ENCODE assay signal across 18 cellular contexts in the genomic region with DNA sequence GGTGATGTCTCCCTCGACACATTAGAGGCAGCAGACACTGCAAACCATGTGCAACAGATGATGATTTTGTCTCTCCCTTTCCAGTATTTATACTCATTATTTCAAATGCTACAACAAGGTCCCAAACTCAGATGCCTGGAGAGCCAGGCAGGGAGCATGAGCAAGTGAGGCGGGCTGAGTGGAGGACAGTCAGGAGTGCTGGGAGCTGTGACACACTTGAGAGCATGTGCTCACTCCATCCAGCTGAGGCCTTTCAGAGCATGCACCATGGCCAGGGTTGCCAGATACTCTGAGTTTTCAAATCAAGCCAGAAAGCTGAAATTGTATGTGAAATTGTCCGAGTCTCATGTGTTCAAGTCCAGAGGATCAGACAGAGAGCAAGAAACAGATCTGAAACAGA. TPM values are rescaled to one million over a fixed set of nuclear protein-coding genes. Genes with fewer than 3 reads are reported as not detected.
DNase-seq lines count a peak whose midpoint lies in the region; ATAC-seq and TF ChIP-seq lines count a peak whose summit lies in the region.
"Had no signal": no experiment of that assay in that cellular context is flagged by ENCODE, and none has a peak within 500 bp of the region (broad histone marks: within the 10 kb centered on the region; RNA-seq: fewer than 3 reads in every experiment).

No MANE protein-coding gene starts in this region.

- H3K56ac ChIP-seq in IMR-90 (ENCODE audit: extremely low read depth, insufficient read depth, low read length) = no peak overlapping the region

- TF ChIP-seq CTCF in IMR-90 (conservative IDR thresholded peaks at IDR 0.05; ENCODE audit: low read depth, low read length) = no peak
- TF ChIP-seq CTCF in ascending aorta (IDR thresholded peaks at IDR 0.05) = no peak
- TF ChIP-seq CTCF in testis (IDR thresholded peaks at IDR 0.05) = no peak

- TF ChIP-seq RAD21 in IMR-90 (IDR thresholded peaks at IDR 0.05; ENCODE audit: low read length) = no peak

- TF ChIP-seq POLR2A in IMR-90 (IDR thresholded peaks at IDR 0.05; ENCODE audit: low read depth, low read length) (no peak), testis (IDR thresholded peaks at IDR 0.05) (no peak)

- H3K4ac ChIP-seq in IMR-90 (ENCODE audit: low read depth, low read length) = peak overlapping the region; percentile 4; the same call in 1 of the 2 replicates

- no peak overlapping the region for H3K23ac ChIP-seq in IMR-90 (ENCODE audit: low read depth, low read length)

- H3K9me3 ChIP-seq in IMR-90 (ENCODE audit: control insufficient read depth, insufficient read depth, low read length) (no peaks in the 10 kb centered on the region), ascending aorta (no peaks in the 10 kb centered on the region), right cardiac atrium (ENCODE audit: control insufficient read depth, low read length) (no peaks in the 10 kb centered on the region), testis (no peaks in the 10 kb centered on the region)
- H3K9me3 ChIP-seq: BE2C had no signal

- DNase-seq in IMR-90 (no peak), ascending aorta (ENCODE audit: low spot score in 2 of 2) (no peak), right cardiac atrium (peak in 1 of 3 donors; percentile 56), testis (peak; percentile 33), HK-2 (ENCODE audit: unreplicated experiment) (no peak)
- DNase-seq in activated CD4-positive, CD25-positive, alpha-beta regulatory T cell (lab: John Stamatoyannopoulos, UW) = no peak
- DNase-seq: BE2C; CD4-positive, CD25-positive, alpha-beta regulatory T cell; COR-L47; NCI-H1417; NCI-H187; NCI-H2107; NCI-H510A treated with DMSO at 0.1 percent for 48 hours; NCI-H774; OCI-M1 had no signal

- H3K79me1 ChIP-seq in IMR-90 (ENCODE audit: low read depth in 1 of 2, low read length in 2 of 2) = no peaks in the 10 kb centered on the region

- H2BK120ac ChIP-seq in IMR-90 (ENCODE audit: low read depth, low read length) = no peak overlapping the region

- no peak overlapping the region for H3K9ac ChIP-seq in IMR-90 (ENCODE audit: low read depth, low read length)
- H3K9ac ChIP-seq: KMS-11 had no signal

- H2BK20ac ChIP-seq in IMR-90 (ENCODE audit: low read depth, low read length) = no peak overlapping the region

- H4K91ac ChIP-seq in IMR-90 (ENCODE audit: insufficient read depth, low read depth, low read length) = no peak overlapping the region

- no peak overlapping the region for H2BK15ac ChIP-seq in IMR-90 (ENCODE audit: low read depth, low read length)

- H2BK5ac ChIP-seq in IMR-90 (ENCODE audit: low read depth, low read length, poor library complexity, severe bottlenecking) = no peak overlapping the region

- peaks cover 18% of the 10 kb centered on the region for H3K9me1 ChIP-seq in IMR-90 (ENCODE audit: insufficient read depth, low read length)

- POLR2A ChIA-PET in IMR-90 (lab: Charles Lee; ENCODE audit: unreplicated experiment) = no interaction called here

- H2AFZ ChIP-seq in IMR-90 (replicated peaks; ENCODE audit: low read length, poor library complexity) = no peak overlapping the region

- H3K27me3 ChIP-seq in IMR-90 (ENCODE audit: control insufficient read depth, insufficient read depth, low read length) (no peaks in the 10 kb centered on the region), ascending aorta (no peaks in the 10 kb centered on the region), right cardiac atrium (ENCODE audit: control insufficient read depth, insufficient read depth) (no peaks in the 10 kb centered on the region), testis (no peaks in the 10 kb centered on the region)
- H3K27me3 ChIP-seq: BE2C had no signal

- peaks cover 11% of the 10 kb centered on the region for H3K4me1 ChIP-seq in IMR-90 (ENCODE audit: control insufficient read depth, insufficient read depth, low read length)
- H3K4me1 ChIP-seq in ascending aorta = peaks cover 6 to 22% of the 10 kb centered on the region in 2 donors
- H3K4me1 ChIP-seq in right cardiac atrium (ENCODE audit: control insufficient read depth, insufficient read depth, low read length) = peaks cover 16% of the 10 kb centered on the region
- peaks cover 14% of the 10 kb centered on the region for H3K4me1 ChIP-seq in testis

- no peak overlapping the region for H3K4me3 ChIP-seq in IMR-90 (ENCODE audit: insufficient read depth, low read depth, low read length)
- no peak overlapping the region for H3K4me3 ChIP-seq in ascending aorta
- no peak overlapping the region for H3K4me3 ChIP-seq in right cardiac atrium (ENCODE audit: low read length)
- no peak overlapping the region for H3K4me3 ChIP-seq in testis

- H3K27ac ChIP-seq in IMR-90 (ENCODE audit: insufficient read depth, low read length) (no peak overlapping the region), ascending aorta (peak overlapping the region; percentile 14 to 32), right cardiac atrium (ENCODE audit: low read length) (peak overlapping the region; percentile 43), testis (peak overlapping the region in 1 of 2 donors; percentile 16)
- H3K27ac ChIP-seq: KMS-11 had no signal

- no peak overlapping the region for H2AK5ac ChIP-seq in IMR-90 (ENCODE audit: low read depth, low read length)

- H4K20me1 ChIP-seq in IMR-90 (ENCODE audit: insufficient read depth, low read length) = peaks cover 3% of the 10 kb centered on the region; the same call in 1 of the 2 replicates

- CTCF ChIA-PET in IMR-90 (lab: Yijun Ruan, JAX) = no interaction called here

- intact Hi-C loops in IMR-90 (cut with micrococcal nuclease) = no loop called here
- intact Hi-C loops in ascending aorta (cut with DNase I) = no loop called here
- intact Hi-C loops in right cardiac atrium (cut with DNase I) = loop anchor here in 1 of 4 donors (10.0 kb wide), 1 partner anchor 126 kb away; no protein-coding TSS in a partner anchor
- intact Hi-C loops in testis (cut with DNase I; ENCODE audit: low total_unique reads) = no loop called here

- no peaks in the 10 kb centered on the region for H3K36me3 ChIP-seq in IMR-90 (ENCODE audit: control insufficient read depth, insufficient read depth, low read length)
- H3K36me3 ChIP-seq in ascending aorta = peaks cover 18 to 40% of the 10 kb centered on the region in 2 donors
- H3K36me3 ChIP-seq in testis (ENCODE audit: low read depth, missing control alignments) = no peaks in the 10 kb centered on the region

- ATAC-seq in IMR-90 (ENCODE audit: low read depth) (no peak), right cardiac atrium (peak; percentile 37 to 55), HG02610 (IDR thresholded peaks at IDR 0.05; ENCODE audit: unreplicated experiment) (no peak), GM21526 (IDR thresholded peaks at IDR 0.05; ENCODE audit: low FRiP score, unreplicated experiment) (no peak)

- dilution Hi-C loops in IMR-90 (cut with HindIII; ENCODE audit: low sequenced_read_pairs, unreplicated experiment) = no loop called here

- no peak overlapping the region for H4K8ac ChIP-seq in IMR-90 (ENCODE audit: low read depth in 2 of 2, low read length in 2 of 2)

- H4K5ac ChIP-seq in IMR-90 (ENCODE audit: low read depth, low read length) = no peak overlapping the region

- 0 out of 2 replicates have a peak overlapping the region, but pooled peaks have one; percentile 30 for H3K14ac ChIP-seq in IMR-90 (replicated peaks; ENCODE audit: low read depth, low read length)

- in situ Hi-C loops in IMR-90 (cut with MboI; ENCODE audit: low sequenced_read_pairs) = no loop called here

- 60% methylated on average over 1 of the region's 3 CpGs; no CpG with 5 or more reads in 1 of the 2 experiments for WGBS in IMR-90 (ENCODE audit: extremely low coverage in 2 of 2, insufficient read length in 1 of 2), 2 experiments
- 68% methylated on average over 3 of the region's 3 CpGs for WGBS in right cardiac atrium
- 62 to 66% methylated on average over 3 of the region's 3 CpGs for WGBS in testis, 2 donors

- BruUV-seq in IMR-90 (replicated peaks; lab: Mats Ljungman, UMichigan) = no TSS peak

- no peak overlapping the region for H2AK9ac ChIP-seq in IMR-90 (replicated peaks; ENCODE audit: low read depth, low read length, poor library complexity)

- H3K4me2 ChIP-seq in IMR-90 (ENCODE audit: low read depth, low read length) = no peak overlapping the region
- H3K4me2 ChIP-seq: KMS-11 had no signal

- no peak overlapping the region for H3K18ac ChIP-seq in IMR-90 (ENCODE audit: low read depth, low read length)

TF ChIP-seq in IMR-90, 13 proteins besides CTCF, POLR2A, EP300 and RAD21:
- TF ChIP-seq MAZ (IDR thresholded peaks at IDR 0.05; ENCODE audit: borderline replicate concordance, low read depth, low read length) (no peak), BHLHE40 (IDR thresholded peaks at IDR 0.05; ENCODE audit: low read depth, low read length) (no peak), CHD1 (IDR thresholded peaks at IDR 0.05; ENCODE audit: low read depth, low read length) (no peak), SMC3 (IDR thresholded peaks at IDR 0.05; ENCODE audit: low read depth, low read length) (no peak), RCOR1 (IDR thresholded peaks at IDR 0.05; ENCODE audit: insufficient replicate concordance, low read length) (no peak), ELK1 (IDR thresholded peaks at IDR 0.05; ENCODE audit: borderline replicate concordance, low read depth, low read length) (no peak), FOS (IDR thresholded peaks at IDR 0.05; ENCODE audit: low read depth, low read length) (no peak), RFX5 (IDR thresholded peaks at IDR 0.05; ENCODE audit: low read depth, low read length) (no peak), CEBPB (IDR thresholded peaks at IDR 0.05; ENCODE audit: low read depth, low read length) (no peak)

RNA-seq across cellular contexts. Expression of gene SLC2A8, which starts 55.8 kb away (rescaled TPM):
- 6.4 and 9.0 TPM in 2 replicates for total RNA-seq in IMR-90 (2012; rRNA removed)
- 12.0 and 13.2 TPM in 2 replicates for polyA plus RNA-seq in IMR-90 (2012; rRNA removed)
- polyA plus RNA-seq in IMR-90 (2012; cell fraction: cytosol; rRNA removed) = 4.0 and 12.6 TPM in 2 replicates
- 17.6 and 48.8 TPM in 2 replicates for polyA plus RNA-seq in IMR-90 (2012; cell fraction: nucleus; rRNA removed; ENCODE audit: low replicate concordance)
- total RNA-seq in ascending aorta = 75.7 TPM
- total RNA-seq in right cardiac atrium = 10 to 100 TPM; 12.2 to 16.6 (median 13.3) TPM
- polyA plus RNA-seq in right cardiac atrium = 15.4 TPM
- total RNA-seq in testis = 10 to 100 TPM; 62.7 to 68.6 TPM
- 128 TPM for polyA plus RNA-seq in testis (ENCODE audit: insufficient read depth, low read depth, low replicate concordance)

Comparison
In these comparisons a context has a peak if more than half of its experiments do, and no peak if none do; other contexts are left out.
1. ATAC-seq: peak in right cardiac atrium (2 of 2); none in IMR-90 (single experiment), HG02610 (single experiment) and GM21526 (single experiment).